Comparison of ENCODE assay signal across 32 cellular contexts in genomic region chr4:188308142-188308541, GRCh38.
"Had no signal": no experiment of that assay in that cellular context is flagged by ENCODE, and none has a peak within 500 bp of the region (broad histone marks: within the 10 kb centered on the region; RNA-seq: fewer than 3 reads in every experiment).

No MANE protein-coding gene starts in this region.

- H3K27ac ChIP-seq: adrenal gland, ascending aorta, body of pancreas, brain microvascular endothelial cell, breast epithelium, cardiac muscle cell had no signal

- DNase-seq: activated effector memory CD4-positive, alpha-beta T cell treated with anti-CD3 and anti-CD28 coated beads, Interleukin-2, amount 50 U/mL, for 16 hours; activated effector memory CD4-positive, alpha-beta T cell treated with Interleukin-2 at 50 U/mL for 16 hours; activated gamma-delta T cell; activated gamma-delta T cell treated with Interleukin-2 at 50 U/mL for 16 hours; activated naive CD4-positive, alpha-beta T cell; activated naive CD4-positive, alpha-beta T cell treated with anti-CD3 and anti-CD28 coated beads for 36 hours; activated naive CD4-positive, alpha-beta T cell treated with anti-CD3 and anti-CD28 coated beads, Interleukin-2, amount 10 ng/mL, durations not matched to agents 7 days and 5 days; activated naive CD4-positive, alpha-beta T cell treated with anti-CD3 and anti-CD28 coated beads, Interleukin-2, amount 50 U/mL, for 16 hours; activated naive CD4-positive, alpha-beta T cell treated with Interleukin-2 at 50 U/mL for 16 hours; activated naive CD8-positive, alpha-beta T cell treated with anti-CD3 and anti-CD28 coated beads for 36 hours; activated naive CD8-positive, alpha-beta T cell treated with anti-CD3 and anti-CD28 coated beads, Interleukin-2, amount 10 ng/mL, durations not matched to agents 7 days and 5 days; activated naive CD8-positive, alpha-beta T cell treated with anti-CD3 and anti-CD28 coated beads, Interleukin-2, amount 50 U/mL, for 24 hours; activated T-cell treated with anti-CD3 and anti-CD28 coated beads, Interleukin-2, amount 50 U/mL, for 1 hour; activated T-cell treated with anti-CD3 and anti-CD28 coated beads, Interleukin-2, amount 50 U/mL, for 24 hours; activated T-cell treated with anti-CD3 and anti-CD28 coated beads, Interleukin-2, amount 50 U/mL, for 4 hours; activated T-cell treated with anti-CD3 and anti-CD28 coated beads, Interleukin-2, amount 50 U/mL, for 48 hours; activated T-cell treated with anti-CD3 and anti-CD28 coated beads, Interleukin-2, amount 50 U/mL, for 72 hours; adrenal gland; amniotic stem cell; amygdala; anterior cingulate cortex; aorta; body of pancreas; brain microvascular endothelial cell; caudate nucleus; central memory CD4-positive, alpha-beta T cell; cerebellar nuclear complex had no signal

- H3K9me3 ChIP-seq: adrenal gland, ascending aorta, body of pancreas, breast epithelium had no signal

- H3K4me1 ChIP-seq: adrenal gland, ascending aorta, body of pancreas, breast epithelium had no signal

- H3K36me3 ChIP-seq: adrenal gland, ascending aorta, brain microvascular endothelial cell, breast epithelium, cardiac muscle cell had no signal

- H3K4me3 ChIP-seq: adrenal gland, ascending aorta, body of pancreas, breast epithelium, cardiac muscle cell had no signal

- ATAC-seq: activated naive CD4-positive, alpha-beta T cell treated with anti-CD3 and anti-CD28 coated beads, Interleukin-2, amount 50 U/mL, for 72 hours; activated naive CD8-positive, alpha-beta T cell treated with anti-CD3 and anti-CD28 coated beads, Interleukin-2, amount 50 U/mL, for 24 hours; activated T-cell treated with anti-CD3 and anti-CD28 coated beads, Interleukin-2, amount 50 U/mL, for 4 hours; activated T-cell treated with anti-CD3 and anti-CD28 coated beads, Interleukin-2, amount 50 U/mL, for 72 hours; activated T-helper 17 cell treated with anti-CD3 and anti-CD28 coated beads, Interleukin-2, amount 50 U/mL, for 72 hours; body of pancreas had no signal

- H3K27me3 ChIP-seq: adrenal gland, ascending aorta, body of pancreas, brain microvascular endothelial cell, breast epithelium, cardiac muscle cell had no signal
